ENCODE assay signal across 10 cellular contexts in genomic region chr4:72312032-72312650, GRCh38.
DNase-seq lines count a peak whose midpoint lies in the region; ATAC-seq, FAIRE-seq and TF ChIP-seq lines count a peak whose summit lies in the region.
"Had no signal": no experiment of that assay in that cellular context is flagged by ENCODE, and none has a peak within 500 bp of the region (broad histone marks: within the 10 kb centered on the region; RNA-seq: fewer than 3 reads in every experiment).

No MANE protein-coding gene starts in this region.

- H3K4me3 ChIP-seq in H1 (ENCODE audit: extremely low read depth in 1 of 4, insufficient read depth in 2 of 4, low read depth in 3 of 4, low read length in 4 of 4): no peak overlapping the region
- H3K4me3 ChIP-seq: K562 had no signal

- no peak overlapping the region for H2AK5ac ChIP-seq in H1 (ENCODE audit: low read depth, low read length)

- DNase-seq in H1 (ENCODE audit: low read depth in 1 of 2, low spot score in 2 of 2) (no peak), lung microvascular endothelial cell (ENCODE audit: low read depth in 2 of 2) (peak; percentile 72 to 92), ureter (ENCODE audit: low spot score) (peak; percentile 66), KBM-7 (no peak), natural killer cell (no peak)
- no peak for DNase-seq in stimulated activated CD4-positive, alpha-beta T cell treated with anti-CD3 and anti-CD28 coated beads, Interleukin-12 subunit alpha, Interleukin-12 subunit beta, amount 100 ng/mL, for 4 hours
- DNase-seq in NK-92 treated with Interleukin-12 subunit alpha and Interleukin-12 subunit beta, amount 100 ng/mL, for 24 hours (lab: John Stamatoyannopoulos, UW): no peak

- no peaks in the 10 kb centered on the region for H3K23me2 ChIP-seq in H1 (ENCODE audit: low read depth, low read length)

- no peak overlapping the region for H2BK15ac ChIP-seq in H1 (ENCODE audit: low read length)

- no peaks in the 10 kb centered on the region for H3K36me3 Mint-ChIP-seq in natural killer cell

- intact Hi-C loops in natural killer cell (cut with micrococcal nuclease): no loop called here

- no peak overlapping the region for H2BK20ac ChIP-seq in H1 (ENCODE audit: low read length)

- H3K79me2 ChIP-seq in H1 (ENCODE audit: control insufficient read depth in 1 of 2, insufficient read depth in 2 of 2, low read length in 2 of 2): no peaks in the 10 kb centered on the region

- H3K36me3 ChIP-seq in H1 (ENCODE audit: control insufficient read depth in 2 of 4, insufficient read depth in 4 of 4, low read length in 3 of 4): no peaks in the 10 kb centered on the region

- no peak overlapping the region for H2BK12ac ChIP-seq in H1 (ENCODE audit: low read depth, low read length)

- no peak overlapping the region for H2AFZ ChIP-seq in H1 (ENCODE audit: low read length)

- FAIRE-seq in H1 (lab: Jason Lieb, UNC): peak; percentile 84
- FAIRE-seq: K562 had no signal

- no peak overlapping the region for H3K27ac Mint-ChIP-seq in natural killer cell
- H3K27ac Mint-ChIP-seq: dendritic cell treated with granulocyte-macrophage colony-stimulating factor and Interleukin-4, amounts not matched to agents 40 ng/mL and 50 ng/mL, for 4 days had no signal

- H2BK120ac ChIP-seq in H1 (replicated peaks; ENCODE audit: low read depth, low read length): no peak overlapping the region

- H3K27me3 Mint-ChIP-seq in natural killer cell (ENCODE audit: low read depth in 2 of 2): no peaks in the 10 kb centered on the region
- H3K27me3 Mint-ChIP-seq: dendritic cell treated with granulocyte-macrophage colony-stimulating factor and Interleukin-4, amounts not matched to agents 40 ng/mL and 50 ng/mL, for 4 days had no signal

- no peak overlapping the region for H3K56ac ChIP-seq in H1 (replicated peaks; ENCODE audit: insufficient read length, low read depth, low read length)

- no peak overlapping the region for H4K91ac ChIP-seq in H1 (replicated peaks; ENCODE audit: insufficient read length, low read length)

- no peak for ATAC-seq in natural killer cell
- ATAC-seq: K562 had no signal

- no peaks in the 10 kb centered on the region for H3K9me3 ChIP-seq in H1 (ENCODE audit: insufficient read depth in 2 of 2, low read depth in 1 of 2, low read length in 1 of 2)

- no peak overlapping the region for H3K4me3 Mint-ChIP-seq in natural killer cell
- H3K4me3 Mint-ChIP-seq: dendritic cell treated with granulocyte-macrophage colony-stimulating factor and Interleukin-4, amounts not matched to agents 40 ng/mL and 50 ng/mL, for 4 days had no signal

- no peaks in the 10 kb centered on the region for H3K27me3 ChIP-seq in H1 (replicated peaks in 1 of 4; ENCODE audit: control insufficient read depth in 3 of 4, extremely low read depth in 1 of 4, insufficient read depth in 3 of 4, low read length in 3 of 4)

- no peak overlapping the region for H4K5ac ChIP-seq in H1 (ENCODE audit: insufficient read length, low read depth, low read length)

- peaks cover 0 to 7% (median 0%) of the 10 kb centered on the region in 4 experiments; a peak in 1 of 7 replicates for H3K4me1 ChIP-seq in H1 (replicated peaks in 1 of 4; ENCODE audit: control insufficient read depth in 3 of 4, insufficient read depth in 4 of 4, low read length in 3 of 4)

- H3K4me1 Mint-ChIP-seq in natural killer cell: no peaks in the 10 kb centered on the region

- H4K20me1 ChIP-seq in H1 (replicated peaks in 1 of 2; ENCODE audit: control insufficient read depth in 1 of 2, insufficient read depth in 2 of 2, low read length in 2 of 2): no peaks in the 10 kb centered on the region

- H4K8ac ChIP-seq in H1 (ENCODE audit: extremely low read depth, insufficient read depth, low read length): no peak overlapping the region

- H3K14ac ChIP-seq in H1 (ENCODE audit: insufficient read length): no peak overlapping the region

- H3K18ac ChIP-seq in H1 (ENCODE audit: extremely low read depth, low read length): no peak overlapping the region

- TF ChIP-seq CTCF in H1 (IDR thresholded peaks at IDR 0.05; ENCODE audit: control extremely low read depth in 1 of 3, insufficient read depth in 1 of 3, low read depth in 1 of 3, low read length in 3 of 3): no peak
- TF ChIP-seq CTCF in natural killer cell (IDR thresholded peaks at IDR 0.05): no peak

- CTCF ChIA-PET in H1 (lab: Charles Lee; ENCODE audit: partially characterized antibody): interaction anchor here (1.5 to 2.8 kb wide), 4 partner anchors 10 to 539 kb away, joined by 4 to 17 read pairs (median 5); no protein-coding TSS in a partner anchor

- H3K9ac ChIP-seq in H1 (replicated peaks in 1 of 4; ENCODE audit: extremely low read depth in 1 of 4, low read depth in 3 of 4, low read length in 3 of 4): no peak overlapping the region

- H3K79me1 ChIP-seq in H1 (ENCODE audit: low read depth, low read length): no peaks in the 10 kb centered on the region

- TF ChIP-seq EP300 in Ishikawa (IDR thresholded peaks at IDR 0.05; ENCODE audit: borderline replicate concordance) (peak; percentile 66), H1 (IDR thresholded peaks at IDR 0.05; ENCODE audit: borderline replicate concordance in 1 of 2, low read depth in 2 of 2, low read length in 2 of 2) (no peak)

- no peak; the same call in 1 of the 2 replicates for TF ChIP-seq RAD21 in Ishikawa (IDR thresholded peaks at IDR 0.05; ENCODE audit: low read depth)
- TF ChIP-seq RAD21 in H1 (IDR thresholded peaks at IDR 0.05 in 1 of 2, conservative IDR thresholded peaks at IDR 0.05 in 1 of 2; ENCODE audit: low read depth in 2 of 2, low read length in 2 of 2): no peak

- no peak overlapping the region for H3K4me2 ChIP-seq in H1 (ENCODE audit: insufficient read depth in 1 of 2, low read depth in 2 of 2, low read length in 2 of 2)

- POLR2A ChIA-PET in H1 (lab: Charles Lee; ENCODE audit: partially characterized antibody): no interaction called here

- no peak overlapping the region for H3K23ac ChIP-seq in H1 (ENCODE audit: insufficient read length)

- H3K4ac ChIP-seq in H1 (replicated peaks; ENCODE audit: insufficient read length, low read depth, low read length): no peak overlapping the region

- H3K9me3 Mint-ChIP-seq in natural killer cell: no peaks in the 10 kb centered on the region
- H3K9me3 Mint-ChIP-seq: dendritic cell treated with granulocyte-macrophage colony-stimulating factor and Interleukin-4, amounts not matched to agents 40 ng/mL and 50 ng/mL, for 4 days had no signal

- H2BK5ac ChIP-seq in H1 (ENCODE audit: low read depth, low read length): no peak overlapping the region

- 69% methylated on average over 6 of the region's 6 CpGs; no CpG with 5 or more reads in 1 of the 2 experiments for WGBS in H1 (ENCODE audit: extremely low coverage in 1 of 2, insufficient coverage in 1 of 2, insufficient read length in 1 of 2, insufficient replicate concordance in 2 of 2, low coverage in 1 of 2, low lambda C conversion rate in 2 of 2, missing lambda C conversion rate in 1 of 2), 2 experiments

- in situ Hi-C loops in KBM-7 (cut with MboI; ENCODE audit: low pct_unique_long_range_greater_than_20kb, low sequenced_read_pairs): loop anchor here (25.0 kb wide), 1 partner anchor 700 kb away; no protein-coding TSS in a partner anchor

- H3K27ac ChIP-seq in H1 (ENCODE audit: low read depth, low read length): 0 out of 2 replicates have a peak overlapping the region, but pooled peaks have one; percentile 5

- no peak for TF ChIP-seq POLR2A in H1 (IDR thresholded peaks at IDR 0.05; ENCODE audit: control extremely low read depth in 1 of 2, low read depth in 2 of 2, low read length in 2 of 2)

TF ChIP-seq in Ishikawa, 13 proteins besides CTCF, POLR2A, EP300 and RAD21 (continues in another document):
- 0 out of 2 replicates have a peak, but pooled peaks have one; percentile 3 for TF ChIP-seq USF1 (IDR thresholded peaks at IDR 0.05)
- TF ChIP-seq CEBPB (IDR thresholded peaks at IDR 0.05): peak; percentile 77
- peak; percentile 75 for TF ChIP-seq NFIC (IDR thresholded peaks at IDR 0.05)
- no peak for TF ChIP-seq TAF1 (IDR thresholded peaks at IDR 0.05; ENCODE audit: low read depth)
- TF ChIP-seq TCF12 (IDR thresholded peaks at IDR 0.05; ENCODE audit: low read depth): peak; percentile 64
- TF ChIP-seq MAX (IDR thresholded peaks at IDR 0.05): peak; percentile 73
- peak; percentile 47 for TF ChIP-seq TEAD4 (IDR thresholded peaks at IDR 0.05)
- TF ChIP-seq CREB1 (IDR thresholded peaks at IDR 0.05; ENCODE audit: low read depth): no peak

TF ChIP-seq in H1, 55 proteins besides CTCF, POLR2A, EP300 and RAD21 (continues in another document):
- TF ChIP-seq GTF2F1 (IDR thresholded peaks at IDR 0.05; ENCODE audit: borderline replicate concordance, low read depth, low read length): no peak
- TF ChIP-seq SP1 (IDR thresholded peaks at IDR 0.05; ENCODE audit: low read depth, low read length): 0 out of 2 replicates have a peak, but pooled peaks have one; percentile 12
- TF ChIP-seq MAX (IDR thresholded peaks at IDR 0.05): peak; percentile 49; the same call in 1 of the 2 replicates

Comparison
In these comparisons a context has a peak if more than half of its experiments do, and no peak if none do; other contexts are left out.
1. DNase-seq: peak in lung microvascular endothelial cell (2 of 2) and ureter (single experiment); none in H1 (0 of 2), stimulated activated CD4-positive, alpha-beta T cell treated with anti-CD3 and anti-CD28 coated beads, Interleukin-12 subunit alpha, Interleukin-12 subunit beta, amount 100 ng/mL, for 4 hours (single experiment), KBM-7 (single experiment), natural killer cell (single experiment) and NK-92 treated with Interleukin-12 subunit alpha and Interleukin-12 subunit beta, amount 100 ng/mL, for 24 hours (single experiment).